8 cellular contexts compared by ENCODE assay signal in the genomic region with DNA sequence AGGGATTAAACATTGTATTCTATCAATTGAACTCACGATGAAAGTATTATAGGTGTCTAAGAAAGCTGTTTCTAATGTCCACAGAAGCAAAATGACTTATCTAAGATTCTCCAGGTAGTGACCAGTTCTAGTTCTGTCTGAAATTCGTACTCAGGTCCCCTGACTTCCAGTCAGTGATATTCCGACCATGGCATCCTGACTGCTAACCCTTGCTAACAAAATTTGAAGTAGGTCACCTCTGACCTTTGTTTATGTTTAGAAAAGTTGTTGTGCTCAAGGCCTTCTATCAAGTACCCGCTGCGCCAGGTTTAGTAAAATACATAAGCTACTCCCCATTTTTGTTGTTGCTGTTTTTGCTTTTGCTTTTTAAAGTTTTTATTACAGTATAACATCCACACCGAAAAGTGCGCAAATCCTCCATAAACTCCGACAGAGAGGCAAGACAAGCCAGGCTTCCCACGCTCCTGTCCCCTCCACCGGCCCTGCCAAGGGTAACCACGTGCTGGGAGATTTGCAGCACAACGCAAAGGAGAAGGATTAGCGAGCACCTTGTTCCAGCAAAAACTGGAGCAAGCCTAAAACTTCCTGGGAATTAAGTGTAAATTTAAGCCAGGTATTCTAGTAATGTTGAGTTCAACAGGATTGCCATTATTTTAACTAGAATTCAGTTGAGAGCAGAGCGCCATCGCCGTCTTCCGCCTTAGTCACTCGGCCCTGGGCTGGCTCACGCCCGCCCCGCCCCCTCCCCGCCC. TPM values are rescaled to one million over a fixed set of nuclear protein-coding genes. Genes with fewer than 3 reads are reported as not detected.
DNase-seq lines count a peak whose midpoint lies in the region; ATAC-seq and TF ChIP-seq lines count a peak whose summit lies in the region.

No MANE protein-coding gene starts in this region.

- no peaks in the 10 kb centered on the region for H3K27me3 ChIP-seq in BE2C
- no peaks in the 10 kb centered on the region for H3K27me3 ChIP-seq in brain microvascular endothelial cell (replicated peaks)

- no peaks in the 10 kb centered on the region for H3K4me1 ChIP-seq in BE2C

- peak; percentile 63 for DNase-seq in BE2C
- peak; percentile 22 for DNase-seq in GM19238 (ENCODE audit: insufficient read length, low spot score)
- peak; percentile 88 for DNase-seq in NCI-H82 (lab: John Stamatoyannopoulos, UW)
- no peak for DNase-seq in brain microvascular endothelial cell
- DNase-seq in left colon, result peak in 1 of 2 donors; percentile 67
- peak; percentile 49 for DNase-seq in stimulated activated naive CD8-positive, alpha-beta T cell treated with anti-CD3 and anti-CD28 coated beads, Interleukin-15, Interleukin-2, amounts not matched to agents 100 U/mL and 50 U/mL, for 24 hours
- no peak for DNase-seq in activated CD4-positive, alpha-beta T cell treated with anti-CD3 and anti-CD28 coated beads for 48 hours

- H3K36me3 ChIP-seq in BE2C (no peaks in the 10 kb centered on the region), brain microvascular endothelial cell (replicated peaks) (no peaks in the 10 kb centered on the region)

- ATAC-seq in HG03196 (IDR thresholded peaks at IDR 0.05; ENCODE audit: unreplicated experiment) (peak; percentile 34), left colon (peak; percentile 30)
- ATAC-seq in stimulated activated naive CD8-positive, alpha-beta T cell treated with anti-CD3 and anti-CD28 coated beads, Interleukin-15, Interleukin-2, amounts not matched to agents 100 U/mL and 50 U/mL, for 24 hours, result no peak

- TF ChIP-seq CTCF in BE2C (IDR thresholded peaks at IDR 0.05; ENCODE audit: low read depth, low read length) (no peak), brain microvascular endothelial cell (IDR thresholded peaks at IDR 0.05; ENCODE audit: low read depth, low read length, missing control alignments) (no peak)

- peak overlapping the region; percentile 61 for H3K4me3 ChIP-seq in BE2C (ENCODE audit: low read depth, low read length)
- H3K4me3 ChIP-seq in brain microvascular endothelial cell (ENCODE audit: low read depth, low read length), result peak overlapping the region; percentile 45

- intact Hi-C loops in left colon (cut with DNase I, micrococcal nuclease), result no loop called here

- no peaks in the 10 kb centered on the region for H3K9me3 ChIP-seq in BE2C

- in situ Hi-C loops in brain microvascular endothelial cell (cut with HindIII; ENCODE audit: low pct_ligation_motif_present, low sequenced_read_pairs), result no loop called here

- H3K27ac ChIP-seq in brain microvascular endothelial cell, result peak overlapping the region; percentile 87

RNA-seq across cellular contexts. Expression of a gene that starts 17.9 kb away (rescaled TPM):
- 59.1 TPM for polyA plus RNA-seq in BE2C (2012; ENCODE audit: insufficient read depth, insufficient read length, low read depth)
- 10 to 100 TPM; 54.9 to 55.7 TPM for total RNA-seq in left colon

RNA-seq across cellular contexts. Expression of a gene that starts 20.2 kb away (rescaled TPM):
- polyA plus RNA-seq in BE2C (2012; ENCODE audit: insufficient read depth, insufficient read length, low read depth), result not detected
- not detected for total RNA-seq in left colon

Comparison
In these comparisons a context has a peak if more than half of its experiments do, and no peak if none do; other contexts are left out.
1. DNase-seq: peak in BE2C (single experiment), GM19238 (single experiment), NCI-H82 (single experiment) and stimulated activated naive CD8-positive, alpha-beta T cell treated with anti-CD3 and anti-CD28 coated beads, Interleukin-15, Interleukin-2, amounts not matched to agents 100 U/mL and 50 U/mL, for 24 hours (single experiment); none in brain microvascular endothelial cell (single experiment) and activated CD4-positive, alpha-beta T cell treated with anti-CD3 and anti-CD28 coated beads for 48 hours (single experiment).